In the genomic region with DNA sequence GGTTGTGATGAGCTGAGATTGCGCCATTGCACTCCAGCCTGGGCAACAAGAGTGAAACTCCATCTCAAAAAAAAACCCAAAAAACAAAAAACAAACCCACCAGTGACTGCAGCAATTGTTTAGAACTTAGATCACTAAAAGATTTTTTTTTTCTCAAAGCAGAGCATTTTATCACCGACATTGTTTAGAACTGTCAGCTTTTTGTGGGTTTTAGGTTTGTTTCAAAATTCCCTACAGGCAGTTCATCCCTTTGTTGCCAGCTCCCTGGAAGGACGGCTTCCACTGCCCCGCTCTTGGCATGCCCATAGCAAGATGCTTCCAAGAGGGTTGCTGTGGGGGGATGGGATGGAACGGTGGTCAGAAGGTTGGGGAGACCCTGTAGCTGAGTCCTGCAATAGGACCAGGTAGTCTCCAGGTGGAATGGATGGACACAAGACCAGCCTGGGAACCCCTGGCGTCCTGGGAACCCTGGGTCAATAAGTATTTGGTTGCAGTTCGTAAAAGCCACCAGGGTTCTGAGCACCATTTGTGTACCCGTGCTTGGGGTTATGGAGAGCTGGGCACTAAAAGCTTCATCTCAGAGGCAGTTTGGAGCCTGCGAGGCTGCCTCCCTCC, we compare ENCODE assay signal across 1 cellular context.
TF ChIP-seq lines count a peak whose summit lies in the region.

No MANE protein-coding gene starts in this region.

TF ChIP-seq in GM23338, 12 proteins besides CTCF, POLR2A, EP300 and RAD21 (continued from another document):
- TF ChIP-seq REST (IDR thresholded peaks at IDR 0.05; ENCODE audit: unreplicated experiment) = no peak
- TF ChIP-seq, protein P1, sequence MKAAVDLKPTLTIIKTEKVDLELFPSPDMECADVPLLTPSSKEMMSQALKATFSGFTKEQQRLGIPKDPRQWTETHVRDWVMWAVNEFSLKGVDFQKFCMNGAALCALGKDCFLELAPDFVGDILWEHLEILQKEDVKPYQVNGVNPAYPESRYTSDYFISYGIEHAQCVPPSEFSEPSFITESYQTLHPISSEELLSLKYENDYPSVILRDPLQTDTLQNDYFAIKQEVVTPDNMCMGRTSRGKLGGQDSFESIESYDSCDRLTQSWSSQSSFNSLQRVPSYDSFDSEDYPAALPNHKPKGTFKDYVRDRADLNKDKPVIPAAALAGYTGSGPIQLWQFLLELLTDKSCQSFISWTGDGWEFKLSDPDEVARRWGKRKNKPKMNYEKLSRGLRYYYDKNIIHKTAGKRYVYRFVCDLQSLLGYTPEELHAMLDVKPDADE (IDR thresholded peaks at IDR 0.05) = no peak
- TF ChIP-seq STAT1 (IDR thresholded peaks at IDR 0.05; ENCODE audit: unreplicated experiment) = no peak
- no peak for TF ChIP-seq EZH2phosphoT487 (IDR thresholded peaks at IDR 0.05; ENCODE audit: unreplicated experiment)
- TF ChIP-seq CREB1 (CRISPR knock-in tag; IDR thresholded peaks at IDR 0.05; ENCODE audit: low read depth) = no peak
- TF ChIP-seq EZH2 (IDR thresholded peaks at IDR 0.05; ENCODE audit: low read depth, unreplicated experiment) = no peak
- no peak for TF ChIP-seq ZNF114 (CRISPR knock-in tag; IDR thresholded peaks at IDR 0.05)
- no peak for TF ChIP-seq ZNF331 (CRISPR knock-in tag; IDR thresholded peaks at IDR 0.05; ENCODE audit: low read depth)
- TF ChIP-seq, protein P2, sequence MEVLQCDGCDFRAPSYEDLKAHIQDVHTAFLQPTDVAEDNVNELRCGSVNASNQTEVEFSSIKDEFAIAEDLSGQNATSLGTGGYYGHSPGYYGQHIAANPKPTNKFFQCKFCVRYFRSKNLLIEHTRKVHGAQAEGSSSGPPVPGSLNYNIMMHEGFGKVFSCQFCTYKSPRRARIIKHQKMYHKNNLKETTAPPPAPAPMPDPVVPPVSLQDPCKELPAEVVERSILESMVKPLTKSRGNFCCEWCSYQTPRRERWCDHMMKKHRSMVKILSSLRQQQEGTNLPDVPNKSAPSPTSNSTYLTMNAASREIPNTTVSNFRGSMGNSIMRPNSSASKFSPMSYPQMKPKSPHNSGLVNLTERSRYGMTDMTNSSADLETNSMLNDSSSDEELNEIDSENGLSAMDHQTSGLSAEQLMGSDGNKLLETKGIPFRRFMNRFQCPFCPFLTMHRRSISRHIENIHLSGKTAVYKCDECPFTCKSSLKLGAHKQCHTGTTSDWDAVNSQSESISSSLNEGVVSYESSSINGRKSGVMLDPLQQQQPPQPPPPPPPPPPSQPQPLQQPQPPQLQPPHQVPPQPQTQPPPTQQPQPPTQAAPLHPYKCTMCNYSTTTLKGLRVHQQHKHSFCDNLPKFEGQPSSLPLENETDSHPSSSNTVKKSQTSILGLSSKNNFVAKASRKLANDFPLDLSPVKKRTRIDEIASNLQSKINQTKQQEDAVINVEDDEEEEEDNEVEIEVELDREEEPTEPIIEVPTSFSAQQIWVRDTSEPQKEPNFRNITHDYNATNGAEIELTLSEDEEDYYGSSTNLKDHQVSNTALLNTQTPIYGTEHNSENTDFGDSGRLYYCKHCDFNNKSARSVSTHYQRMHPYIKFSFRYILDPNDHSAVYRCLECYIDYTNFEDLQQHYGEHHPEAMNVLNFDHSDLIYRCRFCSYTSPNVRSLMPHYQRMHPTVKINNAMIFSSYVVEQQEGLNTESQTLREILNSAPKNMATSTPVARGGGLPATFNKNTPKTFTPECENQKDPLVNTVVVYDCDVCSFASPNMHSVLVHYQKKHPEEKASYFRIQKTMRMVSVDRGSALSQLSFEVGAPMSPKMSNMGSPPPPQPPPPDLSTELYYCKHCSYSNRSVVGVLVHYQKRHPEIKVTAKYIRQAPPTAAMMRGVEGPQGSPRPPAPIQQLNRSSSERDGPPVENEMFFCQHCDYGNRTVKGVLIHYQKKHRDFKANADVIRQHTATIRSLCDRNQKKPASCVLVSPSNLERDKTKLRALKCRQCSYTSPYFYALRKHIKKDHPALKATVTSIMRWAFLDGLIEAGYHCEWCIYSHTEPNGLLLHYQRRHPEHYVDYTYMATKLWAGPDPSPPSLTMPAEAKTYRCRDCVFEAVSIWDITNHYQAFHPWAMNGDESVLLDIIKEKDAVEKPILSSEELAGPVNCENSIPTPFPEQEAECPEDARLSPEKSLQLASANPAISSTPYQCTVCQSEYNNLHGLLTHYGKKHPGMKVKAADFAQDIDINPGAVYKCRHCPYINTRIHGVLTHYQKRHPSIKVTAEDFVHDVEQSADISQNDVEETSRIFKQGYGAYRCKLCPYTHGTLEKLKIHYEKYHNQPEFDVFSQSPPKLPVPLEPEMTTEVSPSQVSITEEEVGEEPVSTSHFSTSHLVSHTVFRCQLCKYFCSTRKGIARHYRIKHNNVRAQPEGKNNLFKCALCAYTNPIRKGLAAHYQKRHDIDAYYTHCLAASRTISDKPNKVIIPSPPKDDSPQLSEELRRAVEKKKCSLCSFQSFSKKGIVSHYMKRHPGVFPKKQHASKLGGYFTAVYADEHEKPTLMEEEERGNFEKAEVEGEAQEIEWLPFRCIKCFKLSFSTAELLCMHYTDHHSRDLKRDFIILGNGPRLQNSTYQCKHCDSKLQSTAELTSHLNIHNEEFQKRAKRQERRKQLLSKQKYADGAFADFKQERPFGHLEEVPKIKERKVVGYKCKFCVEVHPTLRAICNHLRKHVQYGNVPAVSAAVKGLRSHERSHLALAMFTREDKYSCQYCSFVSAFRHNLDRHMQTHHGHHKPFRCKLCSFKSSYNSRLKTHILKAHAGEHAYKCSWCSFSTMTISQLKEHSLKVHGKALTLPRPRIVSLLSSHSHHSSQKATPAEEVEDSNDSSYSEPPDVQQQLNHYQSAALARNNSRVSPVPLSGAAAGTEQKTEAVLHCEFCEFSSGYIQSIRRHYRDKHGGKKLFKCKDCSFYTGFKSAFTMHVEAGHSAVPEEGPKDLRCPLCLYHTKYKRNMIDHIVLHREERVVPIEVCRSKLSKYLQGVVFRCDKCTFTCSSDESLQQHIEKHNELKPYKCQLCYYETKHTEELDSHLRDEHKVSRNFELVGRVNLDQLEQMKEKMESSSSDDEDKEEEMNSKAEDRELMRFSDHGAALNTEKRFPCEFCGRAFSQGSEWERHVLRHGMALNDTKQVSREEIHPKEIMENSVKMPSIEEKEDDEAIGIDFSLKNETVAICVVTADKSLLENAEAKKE (CRISPR knock-in tag; IDR thresholded peaks at IDR 0.05) = no peak
- TF ChIP-seq JUNB (IDR thresholded peaks at IDR 0.05; ENCODE audit: unreplicated experiment) = no peak
- no peak for TF ChIP-seq POLR2AphosphoS5 (IDR thresholded peaks at IDR 0.05; ENCODE audit: low read depth)
TF ChIP-seq in GM23338: peak in this region for 0.
